Comparison of ENCODE assay signal across 1 cellular context in the genomic region with DNA sequence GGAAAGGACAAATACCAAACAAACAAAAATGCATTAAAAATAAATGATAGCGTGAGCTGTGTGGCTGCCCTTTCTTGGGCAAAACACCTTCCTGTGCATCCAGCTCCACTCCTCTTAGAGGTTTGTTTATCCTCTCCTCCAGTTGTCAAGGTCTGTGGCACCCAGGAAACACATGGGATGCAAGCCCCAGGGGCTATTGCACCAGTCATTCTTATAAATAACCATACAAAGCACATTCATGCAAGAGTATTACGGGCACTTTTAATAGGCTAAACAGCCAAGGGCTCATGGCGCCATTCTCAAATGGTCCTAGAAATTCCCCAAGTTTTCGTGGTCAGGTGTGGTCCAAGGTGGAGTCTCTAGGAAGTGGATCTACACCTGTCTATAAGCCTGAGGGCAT.
TF ChIP-seq lines count a peak whose summit lies in the region.

No MANE protein-coding gene starts in this region.

TF ChIP-seq in IMR-90, 13 proteins besides CTCF, POLR2A, EP300 and RAD21 (continued from another document):
- TF ChIP-seq, protein P1, sequence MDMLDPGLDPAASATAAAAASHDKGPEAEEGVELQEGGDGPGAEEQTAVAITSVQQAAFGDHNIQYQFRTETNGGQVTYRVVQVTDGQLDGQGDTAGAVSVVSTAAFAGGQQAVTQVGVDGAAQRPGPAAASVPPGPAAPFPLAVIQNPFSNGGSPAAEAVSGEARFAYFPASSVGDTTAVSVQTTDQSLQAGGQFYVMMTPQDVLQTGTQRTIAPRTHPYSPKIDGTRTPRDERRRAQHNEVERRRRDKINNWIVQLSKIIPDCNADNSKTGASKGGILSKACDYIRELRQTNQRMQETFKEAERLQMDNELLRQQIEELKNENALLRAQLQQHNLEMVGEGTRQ (IDR thresholded peaks at IDR 0.05; ENCODE audit: low read depth, low read length), result no peak
- TF ChIP-seq BHLHE40 (IDR thresholded peaks at IDR 0.05; ENCODE audit: low read depth, low read length) (no peak), MAFK (IDR thresholded peaks at IDR 0.05; ENCODE audit: low read depth, low read length) (no peak), MXI1 (IDR thresholded peaks at IDR 0.05; ENCODE audit: borderline replicate concordance, low read depth, low read length) (no peak), RCOR1 (IDR thresholded peaks at IDR 0.05; ENCODE audit: insufficient replicate concordance, low read length) (no peak), SMC3 (IDR thresholded peaks at IDR 0.05; ENCODE audit: low read depth, low read length) (no peak), RFX5 (IDR thresholded peaks at IDR 0.05; ENCODE audit: low read depth, low read length) (no peak)
